Comparison of ENCODE assay signal across 1 cellular context in genomic region chr12:6278439-6279255, GRCh38.
A peak's percentile ranks its signal among the peaks of the same experiment; 100 is the strongest.
TF ChIP-seq lines count a peak whose summit lies in the region.

No MANE protein-coding gene starts in this region.

TF ChIP-seq in IMR-90, 13 proteins besides CTCF, POLR2A, EP300 and RAD21 (continued from another document):
- TF ChIP-seq BHLHE40 (IDR thresholded peaks at IDR 0.05; ENCODE audit: low read depth, low read length) = peak; percentile 25; the same call in 1 of the 2 replicates
- no peak for TF ChIP-seq RFX5 (IDR thresholded peaks at IDR 0.05; ENCODE audit: low read depth, low read length)
